11 cellular contexts compared by ENCODE assay signal in genomic region chr3:61236556-61236955, GRCh38. TPM values are rescaled to one million over a fixed set of nuclear protein-coding genes. Genes with fewer than 3 reads are reported as not detected.
DNase-seq lines count a peak whose midpoint lies in the region; ATAC-seq and TF ChIP-seq lines count a peak whose summit lies in the region.
"Had no signal": no experiment of that assay in that cellular context is flagged by ENCODE, and none has a peak within 500 bp of the region (broad histone marks: within the 10 kb centered on the region; RNA-seq: fewer than 3 reads in every experiment).

No MANE protein-coding gene starts in this region.

- H3K27me3 Mint-ChIP-seq in CD14-positive monocyte (ENCODE audit: low read depth in 3 of 3) = peaks cover 0 to 2% (median 0%) of the 10 kb centered on the region in 3 donors

- DNase-seq in islet precursor cell (peak; percentile 63), WERI-Rb-1 (no peak), NCI-H345 treated with DMSO at 0.1 percent for 48 hours (lab: John Stamatoyannopoulos, UW; ENCODE audit: unreplicated experiment) (no peak), NOMO-1 treated with dmso at 0.1 percent for 144 hours (lab: John Stamatoyannopoulos, UW; ENCODE audit: unreplicated experiment) (no peak), CD14-positive monocyte (ENCODE audit: low spot score) (no peak)
- DNase-seq: GDM1; stimulated activated CD4-positive, alpha-beta T cell treated with anti-CD3 and anti-CD28 coated beads, Interleukin-2, amount 100 ng/mL, for 24 hours had no signal

- H3K4me1 Mint-ChIP-seq in CD14-positive monocyte = no peaks in the 10 kb centered on the region

- H3K4me3 Mint-ChIP-seq in CD14-positive monocyte = no peak overlapping the region

- no peaks in the 10 kb centered on the region for H3K36me3 ChIP-seq in WERI-Rb-1

- H3K36me3 Mint-ChIP-seq in CD14-positive monocyte = peaks cover 0 to 2% of the 10 kb centered on the region in 2 donors

- no peak overlapping the region for H3K4me3 ChIP-seq in WERI-Rb-1 (ENCODE audit: low read depth, low read length)
- H3K4me3 ChIP-seq: SK-N-MC had no signal

- no peak overlapping the region for H3K27ac ChIP-seq in WERI-Rb-1
- H3K27ac ChIP-seq: SK-N-MC had no signal

- no peaks in the 10 kb centered on the region for H3K27me3 ChIP-seq in WERI-Rb-1 (ENCODE audit: insufficient read depth, low read depth, severe bottlenecking)

- H3K9me3 ChIP-seq in WERI-Rb-1 (ENCODE audit: severe bottlenecking) = no peaks in the 10 kb centered on the region

- no peaks in the 10 kb centered on the region for H3K9me3 Mint-ChIP-seq in CD14-positive monocyte

- ATAC-seq in GM18870 (IDR thresholded peaks at IDR 0.05; ENCODE audit: unreplicated experiment) = peak; percentile 83
- ATAC-seq in GM21576 (IDR thresholded peaks at IDR 0.05; ENCODE audit: unreplicated experiment) = peak; percentile 90
- ATAC-seq in HG03378 (IDR thresholded peaks at IDR 0.05; ENCODE audit: unreplicated experiment) = peak; percentile 90

- H3K27ac Mint-ChIP-seq in CD14-positive monocyte = peak overlapping the region in 1 of 7 donors; percentile 31

- TF ChIP-seq CTCF in WERI-Rb-1 (IDR thresholded peaks at IDR 0.05; ENCODE audit: low read depth, low read length) (no peak), CD14-positive monocyte (IDR thresholded peaks at IDR 0.05) (no peak)

- intact Hi-C loops in CD14-positive monocyte (cut with micrococcal nuclease) = no loop called here

RNA-seq across cellular contexts. Expression of gene FHIT, which starts 14.7 kb away (rescaled TPM):
- 1 to 10 TPM; 1.7 to 3.4 TPM for polyA plus RNA-seq in CD14-positive monocyte
